Comparison of ENCODE assay signal across 19 cellular contexts in genomic region chr4:125522992-125523391, GRCh38.
DNase-seq lines count a peak whose midpoint lies in the region; TF ChIP-seq lines count a peak whose summit lies in the region.
"Had no signal": no experiment of that assay in that cellular context is flagged by ENCODE, and none has a peak within 500 bp of the region (broad histone marks: within the 10 kb centered on the region; RNA-seq: fewer than 3 reads in every experiment).

No MANE protein-coding gene starts in this region.

- no peaks in the 10 kb centered on the region for H3K36me3 Mint-ChIP-seq in chondrocyte (ENCODE audit: low read depth)
- H3K36me3 Mint-ChIP-seq: CD4-positive, CD25-positive, alpha-beta regulatory T cell had no signal

- in situ Hi-C loops in GM13976 (cut with MboI; ENCODE audit: low sequenced_read_pairs, unreplicated experiment) = no loop called here

- no peaks in the 10 kb centered on the region; the same call in none of the 2 replicates for H3K4me1 ChIP-seq in BE2C
- H3K4me1 ChIP-seq in spleen = no peaks in the 10 kb centered on the region
- H3K4me1 ChIP-seq: A549 had no signal

- TF ChIP-seq POLR2A in spleen (IDR thresholded peaks at IDR 0.05) = no peak

- H3K4me1 Mint-ChIP-seq in chondrocyte (ENCODE audit: low read depth) = peaks cover 16% of the 10 kb centered on the region
- H3K4me1 Mint-ChIP-seq: CD4-positive, CD25-positive, alpha-beta regulatory T cell had no signal

- H3K27ac ChIP-seq in spleen = no peak overlapping the region
- H3K27ac ChIP-seq: A549, GM23248 had no signal

- H3K4me3 Mint-ChIP-seq in chondrocyte (ENCODE audit: unreplicated experiment) = no peak overlapping the region
- H3K4me3 Mint-ChIP-seq: CD4-positive, CD25-positive, alpha-beta regulatory T cell; HFFc6 had no signal

- TF ChIP-seq CTCF in BE2C (IDR thresholded peaks at IDR 0.05; ENCODE audit: low read depth, low read length) (no peak), chondrocyte (IDR thresholded peaks at IDR 0.05) (no peak), spleen (IDR thresholded peaks at IDR 0.05 in 8 of 11, conservative IDR thresholded peaks at IDR 0.05 in 3 of 11) (no peak), GM13976 (IDR thresholded peaks at IDR 0.05; ENCODE audit: borderline replicate concordance, control extremely low read depth, extremely low read depth, insufficient read depth, missing control alignments) (no peak)

- H3K27me3 ChIP-seq in BE2C = no peaks in the 10 kb centered on the region
- no peaks in the 10 kb centered on the region for H3K27me3 ChIP-seq in spleen (replicated peaks in 1 of 7)

- H3K36me3 ChIP-seq in BE2C (no peaks in the 10 kb centered on the region), spleen (no peaks in the 10 kb centered on the region)

- H3K9me3 ChIP-seq in BE2C = no peaks in the 10 kb centered on the region
- peaks cover 0 to 7% (median 0%) of the 10 kb centered on the region in 8 donors for H3K9me3 ChIP-seq in spleen
- H3K9me3 ChIP-seq: A549 had no signal

- 87 to 93% (median 91%) methylated on average over 10 of the region's 10 CpGs for WGBS in spleen, 5 donors

- H3K4me3 ChIP-seq in BE2C (ENCODE audit: low read depth, low read length) = no peak overlapping the region
- H3K4me3 ChIP-seq in spleen = no peak overlapping the region
- H3K4me3 ChIP-seq: A549, GM23248 had no signal

- DNase-seq in BE2C = peak; percentile 16
- peak; percentile 0 for DNase-seq in HuH-7.5 (ENCODE audit: low spot score)
- DNase-seq in chondrocyte (ENCODE audit: low spot score) = peak; percentile 46
- DNase-seq in islet precursor cell = peak; percentile 84
- no peak for DNase-seq in spleen
- no peak for DNase-seq in GM13976 (ENCODE audit: low spot score)
- DNase-seq in occipital lobe (lab: John Stamatoyannopoulos, UW) = no peak
- DNase-seq in NCI-H187 (lab: John Stamatoyannopoulos, UW) = no peak
- DNase-seq: AML-193; CD4-positive, CD25-positive, alpha-beta regulatory T cell; DMS79; GF-D8; GM23248; HFFc6; Kasumi-1; NCI-H2029 treated with DMSO at 0.1 percent for 48 hours; SIG-M5; SW 1271 had no signal

- intact Hi-C loops in spleen (cut with DNase I; ENCODE audit: low total_unique reads) = no loop called here

- H3K27ac Mint-ChIP-seq in chondrocyte (ENCODE audit: unreplicated experiment) = no peak overlapping the region
- H3K27ac Mint-ChIP-seq: CD4-positive, CD25-positive, alpha-beta regulatory T cell; HFFc6 had no signal

- no peaks in the 10 kb centered on the region for H3K27me3 Mint-ChIP-seq in chondrocyte (ENCODE audit: low read depth)
- H3K27me3 Mint-ChIP-seq: CD4-positive, CD25-positive, alpha-beta regulatory T cell had no signal

- no peaks in the 10 kb centered on the region for H3K9me3 Mint-ChIP-seq in chondrocyte (ENCODE audit: low read depth)
- H3K9me3 Mint-ChIP-seq: HFFc6 had no signal

Comparison
In these comparisons a context has a peak if more than half of its experiments do, and no peak if none do; other contexts are left out.
1. DNase-seq: peak in BE2C (single experiment), HuH-7.5 (single experiment), chondrocyte (single experiment) and islet precursor cell (single experiment); none in spleen (single experiment), GM13976 (single experiment), occipital lobe (single experiment) and NCI-H187 (0 of 2).